8 cellular contexts compared by ENCODE assay signal in the genomic region with DNA sequence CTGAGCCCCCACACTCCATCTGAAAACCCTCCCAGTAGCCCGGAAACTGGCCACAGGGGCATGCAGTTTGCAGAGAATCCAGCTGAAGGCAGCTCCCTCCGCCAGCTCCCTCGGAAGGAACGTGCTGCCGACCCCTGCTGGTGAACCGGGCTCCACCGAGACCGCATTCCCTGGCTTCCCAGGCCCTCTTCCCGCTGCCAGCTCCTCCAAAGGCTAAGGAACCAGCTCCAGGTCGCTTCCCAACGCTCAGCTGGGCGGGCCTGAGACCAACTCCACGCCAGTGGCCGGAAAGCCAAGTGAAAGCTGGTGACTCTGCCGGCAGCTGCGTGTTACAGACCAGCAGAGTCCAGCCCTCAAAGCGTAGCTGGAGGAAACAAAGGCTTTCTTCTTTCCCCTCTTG. TPM values are rescaled to one million over a fixed set of nuclear protein-coding genes. Genes with fewer than 3 reads are reported as not detected.
A peak's percentile ranks its signal among the peaks of the same experiment; 100 is the strongest.
DNase-seq lines count a peak whose midpoint lies in the region; ATAC-seq and TF ChIP-seq lines count a peak whose summit lies in the region.

No MANE protein-coding gene starts in this region.

- no peaks in the 10 kb centered on the region for H3K9me3 ChIP-seq in prostate gland

- no peak overlapping the region for H3K4me3 ChIP-seq in prostate gland

- no peaks in the 10 kb centered on the region for H3K4me1 ChIP-seq in prostate gland (replicated peaks)

- H3K27me3 ChIP-seq in prostate gland (replicated peaks; ENCODE audit: insufficient read depth), result no peaks in the 10 kb centered on the region

- H3K36me3 ChIP-seq in prostate gland, result no peaks in the 10 kb centered on the region

- no peak for TF ChIP-seq POLR2A in prostate gland (IDR thresholded peaks at IDR 0.05)

- WGBS in prostate gland, result 31% methylated on average over 17 of the region's 17 CpGs

- intact Hi-C loops in prostate gland (cut with DNase I), result loop anchor here (1.0 kb wide), 1 partner anchor 36 kb away; no protein-coding TSS in a partner anchor

- no peak overlapping the region for H3K27ac ChIP-seq in prostate gland

- TF ChIP-seq CTCF in prostate gland (IDR thresholded peaks at IDR 0.05), result peak in 3 of 4 experiments; percentile 26 to 59 (median 43)

- DNase-seq in D341Med (ENCODE audit: low spot score) (peak; percentile 82), astrocyte of the hippocampus (ENCODE audit: low read depth, low spot score) (peak; percentile 91), hepatic stellate cell (ENCODE audit: low spot score) (peak; percentile 94), prostate gland (ENCODE audit: low spot score) (no peak), NCI-H1436 (lab: John Stamatoyannopoulos, UW) (no peak), CD1c-positive myeloid dendritic cell (ENCODE audit: extremely low spot score) (no peak), NCI-H774 (lab: John Stamatoyannopoulos, UW) (no peak)

- no peak for ATAC-seq in GM18861 (IDR thresholded peaks at IDR 0.05; ENCODE audit: unreplicated experiment)

RNA-seq across cellular contexts. Expression of gene GPER1, which starts 35.8 kb away (rescaled TPM):
- 10 to 100 TPM in 1 of 2 donors, 1 to 10 TPM in 1; 7.4 to 11.5 TPM for total RNA-seq in prostate gland

RNA-seq across cellular contexts. Expression of gene ZFAND2A, which starts 36.3 kb away (rescaled TPM):
- 10 to 100 TPM; 25.0 to 36.3 TPM for total RNA-seq in prostate gland

Comparison
In these comparisons a context has a peak if more than half of its experiments do, and no peak if none do; other contexts are left out.
1. DNase-seq: peak in D341Med (single experiment), astrocyte of the hippocampus (single experiment) and hepatic stellate cell (single experiment); none in prostate gland (single experiment), NCI-H1436 (single experiment), CD1c-positive myeloid dendritic cell (single experiment) and NCI-H774 (single experiment).